In genomic region chr9:78131969-78132687, GRCh38 we compare ENCODE assay signal across 11 cellular contexts.
DNase-seq lines count a peak whose midpoint lies in the region; ATAC-seq and TF ChIP-seq lines count a peak whose summit lies in the region.
"Had no signal": no experiment of that assay in that cellular context is flagged by ENCODE, and none has a peak within 500 bp of the region (broad histone marks: within the 10 kb centered on the region; RNA-seq: fewer than 3 reads in every experiment).

No MANE protein-coding gene starts in this region.

- peaks cover 0 to 9% (median 2%) of the 10 kb centered on the region in 8 donors for H3K9me3 Mint-ChIP-seq in CD4-positive, alpha-beta memory T cell

- no peaks in the 10 kb centered on the region for H4K20me1 ChIP-seq in KMS-11 (ENCODE audit: insufficient read depth)

- ATAC-seq in left colon: no peak
- ATAC-seq: heart left ventricle had no signal

- DNase-seq in CD4-positive, alpha-beta memory T cell: no peak
- DNase-seq in ascending aorta (ENCODE audit: low spot score in 2 of 2): no peak
- DNase-seq in stimulated activated CD8-positive, alpha-beta memory T cell treated with anti-CD3 and anti-CD28 coated beads, Interleukin-4, amount 100 ng/mL, for 48 hours: no peak
- no peak for DNase-seq in SIG-M5 treated with dmso at 0.1 percent for 504 hours (lab: John Stamatoyannopoulos, UW; ENCODE audit: unreplicated experiment)
- DNase-seq in left colon: no peak
- DNase-seq in middle frontal gyrus (ENCODE audit: extremely low spot score, low spot score): no peak
- DNase-seq: heart left ventricle, NCI-H1930, transverse colon had no signal

- H3K4me1 ChIP-seq in CD4-positive, alpha-beta memory T cell (ENCODE audit: insufficient read depth, low read length): peaks cover 13% of the 10 kb centered on the region
- H3K4me1 ChIP-seq in KMS-11 (ENCODE audit: low read depth, poor library complexity, severe bottlenecking): no peaks in the 10 kb centered on the region
- peaks cover 0 to 4% of the 10 kb centered on the region in 2 donors for H3K4me1 ChIP-seq in ascending aorta
- no peaks in the 10 kb centered on the region for H3K4me1 ChIP-seq in muscle layer of duodenum (ENCODE audit: control insufficient read depth in 1 of 2, insufficient read depth in 2 of 2, low read length in 2 of 2)

- peak overlapping the region; percentile 25 to 46 for H3K4me3 ChIP-seq in CD4-positive, alpha-beta memory T cell (ENCODE audit: low read length in 2 of 2)
- no peak overlapping the region for H3K4me3 ChIP-seq in KMS-11 (IDR thresholded peaks at IDR 0.05; ENCODE audit: insufficient read depth, low read depth, low read length)
- H3K4me3 ChIP-seq in ascending aorta: peak overlapping the region; percentile 39 to 47
- peak overlapping the region; percentile 28 to 54 for H3K4me3 ChIP-seq in muscle layer of duodenum (ENCODE audit: low read depth in 1 of 2, low read length in 2 of 2)

- no peak overlapping the region for H3K27ac ChIP-seq in CD4-positive, alpha-beta memory T cell (ENCODE audit: low read depth, low read length)
- H3K27ac ChIP-seq in KMS-11 (no peak overlapping the region), ascending aorta (no peak overlapping the region), muscle layer of duodenum (ENCODE audit: low read length) (no peak overlapping the region)
- H3K27ac ChIP-seq: heart left ventricle, transverse colon had no signal

- H3K27ac Mint-ChIP-seq in CD4-positive, alpha-beta memory T cell: peak overlapping the region; percentile 5 to 93 (median 88)

- CTCF ChIA-PET in CD4-positive, alpha-beta memory T cell (lab: Charles Lee; ENCODE audit: partially characterized antibody): interaction anchor here (0.9 to 1.8 kb wide), 8 partner anchors 9 to 676 kb away, joined by 3 to 14 read pairs (median 4); no protein-coding TSS in a partner anchor

- peaks cover 4 to 6% of the 10 kb centered on the region in 2 donors for H3K36me3 Mint-ChIP-seq in CD4-positive, alpha-beta memory T cell

- TF ChIP-seq CTCF in KMS-11 (conservative IDR thresholded peaks at IDR 0.05; ENCODE audit: low read depth, low read length) (no peak), ascending aorta (IDR thresholded peaks at IDR 0.05) (no peak)

- peaks cover 0 to 5% of the 10 kb centered on the region in 2 donors for H3K27me3 Mint-ChIP-seq in CD4-positive, alpha-beta memory T cell

- 0 out of 2 replicates have a peak overlapping the region, but pooled peaks have one; percentile 8 for H3K4me2 ChIP-seq in KMS-11

- peaks cover 10 to 14% (median 13%) of the 10 kb centered on the region in 4 donors for H3K4me1 Mint-ChIP-seq in CD4-positive, alpha-beta memory T cell

- H3K9ac ChIP-seq in KMS-11: no peak overlapping the region

- H2AFZ ChIP-seq in KMS-11 (ENCODE audit: low read depth): peak overlapping the region; percentile 32; the same call in 1 of the 2 replicates

- H3K27me3 ChIP-seq in CD4-positive, alpha-beta memory T cell (ENCODE audit: insufficient read depth, low read length): no peaks in the 10 kb centered on the region
- H3K27me3 ChIP-seq in KMS-11 (ENCODE audit: insufficient read depth, low read depth) (no peaks in the 10 kb centered on the region), ascending aorta (no peaks in the 10 kb centered on the region), muscle layer of duodenum (ENCODE audit: low read depth, low read length) (no peaks in the 10 kb centered on the region)
- H3K27me3 ChIP-seq: transverse colon had no signal

- intact Hi-C loops in CD4-positive, alpha-beta memory T cell (cut with micrococcal nuclease): no loop called here
- intact Hi-C loops in ascending aorta (cut with DNase I): no loop called here
- intact Hi-C loops in left colon (cut with DNase I, micrococcal nuclease): no loop called here

- POLR2A ChIA-PET in CD4-positive, alpha-beta memory T cell (lab: Charles Lee; ENCODE audit: partially characterized antibody): interaction anchor here (0.7 kb wide), 1 partner anchor 955 kb away, joined by 3 read pairs; the partner anchor contains the start of gene VPS13A

- no peaks in the 10 kb centered on the region for H3K79me2 ChIP-seq in KMS-11 (ENCODE audit: insufficient read depth, low read depth)

- peak overlapping the region; percentile 12 to 88 (median 78) for H3K4me3 Mint-ChIP-seq in CD4-positive, alpha-beta memory T cell

- no peaks in the 10 kb centered on the region for H3K36me3 ChIP-seq in CD4-positive, alpha-beta memory T cell (ENCODE audit: insufficient read depth, low read length)
- no peaks in the 10 kb centered on the region for H3K36me3 ChIP-seq in KMS-11 (ENCODE audit: insufficient read depth)
- no peaks in the 10 kb centered on the region for H3K36me3 ChIP-seq in ascending aorta
- no peaks in the 10 kb centered on the region for H3K36me3 ChIP-seq in muscle layer of duodenum (ENCODE audit: control insufficient read depth in 1 of 2, insufficient read depth in 2 of 2, low read length in 2 of 2)
- H3K36me3 ChIP-seq: heart left ventricle, transverse colon had no signal

- no peaks in the 10 kb centered on the region for H3K9me3 ChIP-seq in CD4-positive, alpha-beta memory T cell (ENCODE audit: control insufficient read depth in 1 of 2, low read length in 2 of 2)
- H3K9me3 ChIP-seq in ascending aorta (no peaks in the 10 kb centered on the region), muscle layer of duodenum (ENCODE audit: control insufficient read depth in 1 of 2, low read length in 2 of 2) (no peaks in the 10 kb centered on the region)
- H3K9me3 ChIP-seq: heart left ventricle, transverse colon had no signal
